Comparison of ENCODE assay signal across 15 cellular contexts in genomic region chr17:36845916-36846315, GRCh38.
A peak's percentile ranks its signal among the peaks of the same experiment; 100 is the strongest.
DNase-seq lines count a peak whose midpoint lies in the region; ATAC-seq, FAIRE-seq and TF ChIP-seq lines count a peak whose summit lies in the region.
"Had no signal": no experiment of that assay in that cellular context is flagged by ENCODE, and none has a peak within 500 bp of the region (broad histone marks: within the 10 kb centered on the region; RNA-seq: fewer than 3 reads in every experiment).

No MANE protein-coding gene starts in this region.

- no peak overlapping the region for H3K9ac ChIP-seq in BLaER1 treated with 17β-estradiol and CSF1 and Interleukin-3, amounts not matched to agents 10 nM and 100 nM
- H3K9ac ChIP-seq in IMR-90 (ENCODE audit: low read depth, low read length) = no peak overlapping the region
- peak overlapping the region; percentile 64 for H3K9ac ChIP-seq in mesendoderm (ENCODE audit: low read length)
- H3K9ac ChIP-seq in HepG2 (ENCODE audit: insufficient read depth, low read depth, low read length) = no peak overlapping the region
- H3K9ac ChIP-seq: KMS-11 had no signal

- H3K27me3 ChIP-seq in BLaER1 treated with 17β-estradiol and CSF1 and Interleukin-3, amounts not matched to agents 10 nM and 100 nM = no peaks in the 10 kb centered on the region
- H3K27me3 ChIP-seq in IMR-90 (ENCODE audit: control insufficient read depth, insufficient read depth, low read length) = peaks cover 23% of the 10 kb centered on the region
- H3K27me3 ChIP-seq in mesendoderm (ENCODE audit: insufficient read depth, low read length, poor library complexity) = no peaks in the 10 kb centered on the region
- H3K27me3 ChIP-seq in HepG2 (ENCODE audit: control insufficient read depth in 1 of 2, insufficient read depth in 2 of 2, low read length in 2 of 2) = peaks cover 2 to 17% of the 10 kb centered on the region in 2 experiments; a peak in 4 of 5 replicates

- no peaks in the 10 kb centered on the region for H4K20me1 ChIP-seq in BLaER1 treated with 17β-estradiol and CSF1 and Interleukin-3, amounts not matched to agents 10 nM and 100 nM
- H4K20me1 ChIP-seq in IMR-90 (ENCODE audit: insufficient read depth, low read length) (no peaks in the 10 kb centered on the region), HepG2 (ENCODE audit: insufficient read depth, low read length) (no peaks in the 10 kb centered on the region)

- dilution Hi-C loops in IMR-90 (cut with HindIII; ENCODE audit: low sequenced_read_pairs, unreplicated experiment) = no loop called here

- TF ChIP-seq RAD21 in IMR-90 (IDR thresholded peaks at IDR 0.05; ENCODE audit: low read length) (no peak), HepG2 (CRISPR knock-in tag; IDR thresholded peaks at IDR 0.05) (no peak)

- no peak overlapping the region for H3K4ac ChIP-seq in IMR-90 (ENCODE audit: low read depth, low read length)
- peak overlapping the region; percentile 21 for H3K4ac ChIP-seq in mesendoderm (ENCODE audit: low read depth, low read length)

- peak overlapping the region; percentile 59 for H2AFZ ChIP-seq in IMR-90 (replicated peaks; ENCODE audit: low read length, poor library complexity)
- no peak overlapping the region for H2AFZ ChIP-seq in HepG2 (ENCODE audit: low read length)

- intact Hi-C loops in IMR-90 (cut with micrococcal nuclease) (no loop called here), posterior vena cava (cut with DNase I) (no loop called here), HepG2 (cut with micrococcal nuclease; ENCODE audit: unreplicated experiment) (no loop called here)

- no peak overlapping the region for H3K56ac ChIP-seq in IMR-90 (ENCODE audit: extremely low read depth, insufficient read depth, low read length)
- peak overlapping the region; percentile 91 for H3K56ac ChIP-seq in mesendoderm (ENCODE audit: low read length)

- TF ChIP-seq EP300 in HepG2 (IDR thresholded peaks at IDR 0.05; ENCODE audit: low read depth in 2 of 2, low read length in 2 of 2) = no peak
- no peak for TF ChIP-seq EP300 in HepG2 (CRISPR knock-in tag; IDR thresholded peaks at IDR 0.05; ENCODE audit: borderline replicate concordance)

- no TSS peak for BruUV-seq in IMR-90 (replicated peaks; lab: Mats Ljungman, UMichigan)
- BruUV-seq in HepG2 (replicated peaks; lab: Mats Ljungman, UMichigan) = no TSS peak

- ATAC-seq in IMR-90 (ENCODE audit: low read depth) (no peak), HepG2 (no peak), GM18517 (IDR thresholded peaks at IDR 0.05; ENCODE audit: unreplicated experiment) (no peak)
- ATAC-seq: CD8-positive, alpha-beta T cell had no signal

- no peak overlapping the region for H2BK15ac ChIP-seq in IMR-90 (ENCODE audit: low read depth, low read length)
- no peak overlapping the region for H2BK15ac ChIP-seq in mesendoderm (replicated peaks; ENCODE audit: low read depth)

- H2BK20ac ChIP-seq in IMR-90 (ENCODE audit: low read depth, low read length) = no peak overlapping the region

- H3K9me3 ChIP-seq in BLaER1 treated with 17β-estradiol and CSF1 and Interleukin-3, amounts not matched to agents 10 nM and 100 nM (replicated peaks in 1 of 11) = no peaks in the 10 kb centered on the region
- no peaks in the 10 kb centered on the region for H3K9me3 ChIP-seq in IMR-90 (ENCODE audit: control insufficient read depth, insufficient read depth, low read length)
- no peaks in the 10 kb centered on the region for H3K9me3 ChIP-seq in HepG2 (ENCODE audit: low read length)

- H2BK120ac ChIP-seq in IMR-90 (ENCODE audit: low read depth, low read length) (no peak overlapping the region), mesendoderm (ENCODE audit: low read depth, low read length) (no peak overlapping the region)

- WGBS in IMR-90 (ENCODE audit: extremely low coverage in 2 of 2, insufficient read length in 1 of 2), 2 experiments = no CpG with 5 or more reads among the region's 5 CpGs
- no CpG with 5 or more reads among the region's 5 CpGs for WGBS in mesendoderm (ENCODE audit: extremely low coverage, insufficient coverage, low lambda C conversion rate)
- WGBS in HepG2 (ENCODE audit: low lambda C conversion rate) = 37% methylated on average over 5 of the region's 5 CpGs

- TF ChIP-seq CTCF in IMR-90 (conservative IDR thresholded peaks at IDR 0.05; ENCODE audit: low read depth, low read length) (no peak), HepG2 (CRISPR knock-in tag; IDR thresholded peaks at IDR 0.05) (no peak)

- H4K5ac ChIP-seq in IMR-90 (ENCODE audit: low read depth, low read length) = no peak overlapping the region
- H4K5ac ChIP-seq in mesendoderm (ENCODE audit: low read length) = peak overlapping the region; percentile 3

- H3K23ac ChIP-seq in IMR-90 (ENCODE audit: low read depth, low read length) = no peak overlapping the region
- peak overlapping the region; percentile 97 for H3K23ac ChIP-seq in mesendoderm (ENCODE audit: low read length)

- H3K4me3 ChIP-seq in BLaER1 treated with 17β-estradiol and CSF1 and Interleukin-3, amounts not matched to agents 10 nM and 100 nM = no peak overlapping the region
- H3K4me3 ChIP-seq in IMR-90 (ENCODE audit: insufficient read depth, low read depth, low read length) (no peak overlapping the region), mesendoderm (ENCODE audit: low read length) (no peak overlapping the region), HepG2 (replicated peaks in 1 of 3; ENCODE audit: insufficient read depth in 1 of 3, low read depth in 2 of 3, low read length in 3 of 3) (no peak overlapping the region)

- in situ Hi-C loops in IMR-90 (cut with MboI; ENCODE audit: low sequenced_read_pairs) = no loop called here
- in situ Hi-C loops in HepG2 (cut with HindIII; ENCODE audit: extremely low pct_ligation_motif_present, low pct_unique_long_range_greater_than_20kb) = no loop called here

- no peaks in the 10 kb centered on the region for H3K79me2 ChIP-seq in mesendoderm (ENCODE audit: control insufficient read depth, insufficient read depth, low read length)
- H3K79me2 ChIP-seq in HepG2 (ENCODE audit: insufficient read depth, low read length) = no peaks in the 10 kb centered on the region

- TF ChIP-seq POLR2A in IMR-90 (IDR thresholded peaks at IDR 0.05; ENCODE audit: low read depth, low read length) (no peak), HepG2 (IDR thresholded peaks at IDR 0.05; ENCODE audit: insufficient read depth in 1 of 2, low read depth in 2 of 2, low read length in 2 of 2) (no peak)

- no peak overlapping the region for H2BK5ac ChIP-seq in IMR-90 (ENCODE audit: low read depth, low read length, poor library complexity, severe bottlenecking)
- peak overlapping the region; percentile 100 for H2BK5ac ChIP-seq in mesendoderm (ENCODE audit: low read length)

- no peak overlapping the region; the same call in 1 of the 2 replicates for H4K91ac ChIP-seq in IMR-90 (ENCODE audit: insufficient read depth, low read depth, low read length)

- no peaks in the 10 kb centered on the region for H3K79me1 ChIP-seq in IMR-90 (ENCODE audit: low read depth in 1 of 2, low read length in 2 of 2)
- H3K79me1 ChIP-seq in mesendoderm (ENCODE audit: low read length) = no peaks in the 10 kb centered on the region

- no peaks in the 10 kb centered on the region for H3K36me3 ChIP-seq in BLaER1 treated with 17β-estradiol and CSF1 and Interleukin-3, amounts not matched to agents 10 nM and 100 nM
- no peaks in the 10 kb centered on the region for H3K36me3 ChIP-seq in IMR-90 (ENCODE audit: control insufficient read depth, insufficient read depth, low read length)
- H3K36me3 ChIP-seq in mesendoderm (ENCODE audit: control insufficient read depth, insufficient read depth, low read length) = no peaks in the 10 kb centered on the region
- H3K36me3 ChIP-seq in HepG2 (replicated peaks in 1 of 2; ENCODE audit: control insufficient read depth in 1 of 2, insufficient read depth in 2 of 2, low read length in 2 of 2) = no peaks in the 10 kb centered on the region

- H3K27ac ChIP-seq in BLaER1 treated with 17β-estradiol and CSF1 and Interleukin-3, amounts not matched to agents 10 nM and 100 nM = no peak overlapping the region
- no peak overlapping the region for H3K27ac ChIP-seq in IMR-90 (ENCODE audit: insufficient read depth, low read length)
- peak overlapping the region; percentile 8 for H3K27ac ChIP-seq in mesendoderm (ENCODE audit: low read depth, low read length)
- H3K27ac ChIP-seq in HepG2 (ENCODE audit: extremely low read length, insufficient read depth, low read length) = no peak overlapping the region
- H3K27ac ChIP-seq: KMS-11 had no signal

- H3K4me2 ChIP-seq in BLaER1 treated with 17β-estradiol and CSF1 and Interleukin-3, amounts not matched to agents 10 nM and 100 nM = peak overlapping the region in 8 of 11 experiments; percentile 5 to 34 (median 20); a peak in 5 of 22 replicates
- no peak overlapping the region for H3K4me2 ChIP-seq in IMR-90 (ENCODE audit: low read depth, low read length)
- H3K4me2 ChIP-seq in mesendoderm (ENCODE audit: low read length) = no peak overlapping the region
- H3K4me2 ChIP-seq in HepG2 (ENCODE audit: low read depth, low read length) = no peak overlapping the region
- H3K4me2 ChIP-seq: KMS-11 had no signal

- H2AK5ac ChIP-seq in IMR-90 (ENCODE audit: low read depth, low read length) = no peak overlapping the region
- H2AK5ac ChIP-seq in mesendoderm (ENCODE audit: low read length) = peak overlapping the region; percentile 100

- no peak overlapping the region for H3K18ac ChIP-seq in IMR-90 (ENCODE audit: low read depth, low read length)
- H3K18ac ChIP-seq in mesendoderm (ENCODE audit: low read length) = peak overlapping the region; percentile 35

- H3K9me1 ChIP-seq in IMR-90 (ENCODE audit: insufficient read depth, low read length) = peaks cover 5% of the 10 kb centered on the region

- H3K14ac ChIP-seq in IMR-90 (replicated peaks; ENCODE audit: low read depth, low read length) = no peak overlapping the region

- POLR2A ChIA-PET in IMR-90 (lab: Charles Lee; ENCODE audit: unreplicated experiment) = no interaction called here
- POLR2A ChIA-PET in HepG2 (lab: Yijun Ruan, JAX) = no interaction called here

- H3K4me1 ChIP-seq in BLaER1 treated with 17β-estradiol and CSF1 and Interleukin-3, amounts not matched to agents 10 nM and 100 nM = peaks cover 34 to 57% (median 45%) of the 10 kb centered on the region in 10 experiments
- H3K4me1 ChIP-seq in IMR-90 (ENCODE audit: control insufficient read depth, insufficient read depth, low read length) = peaks cover 11% of the 10 kb centered on the region
- peaks cover 34% of the 10 kb centered on the region for H3K4me1 ChIP-seq in mesendoderm (ENCODE audit: control insufficient read depth, low read depth, low read length)
- H3K4me1 ChIP-seq in HepG2 (ENCODE audit: insufficient read depth, low read length) = 0 out of 2 replicates have a peak, but pooled peaks cover 7% of the 10 kb centered on the region

- H2AK9ac ChIP-seq in IMR-90 (replicated peaks; ENCODE audit: low read depth, low read length, poor library complexity) = no peak overlapping the region

- H4K8ac ChIP-seq in IMR-90 (ENCODE audit: low read depth in 2 of 2, low read length in 2 of 2) (no peak overlapping the region), mesendoderm (ENCODE audit: low read depth, low read length) (no peak overlapping the region)

- CTCF ChIA-PET in IMR-90 (lab: Yijun Ruan, JAX) (no interaction called here), HepG2 (lab: Yijun Ruan, JAX; ENCODE audit: low intra/inter-chr PET ratio, low total read pairs) (no interaction called here)

- no peak for DNase-seq in IMR-90
- DNase-seq in mesendoderm = no peak
- DNase-seq in posterior vena cava (ENCODE audit: low spot score) = peak; percentile 54
- no peak for DNase-seq in HepG2 (ENCODE audit: low spot score)
- no peak for DNase-seq in ureter (ENCODE audit: low spot score)
- DNase-seq: ACHN; Calu3; CD8-positive, alpha-beta T cell; DMS79 treated with DMSO at 0.1 percent for 48 hours; GF-D8; HCEC 1CT had no signal

- no peak for FAIRE-seq in HepG2 (lab: Jason Lieb, UNC)
- FAIRE-seq: A204.1 had no signal

Comparison
In these comparisons a context has a peak if more than half of its experiments do, and no peak if none do; other contexts are left out.
1. H3K4me2 ChIP-seq: peak in BLaER1 treated with 17β-estradiol and CSF1 and Interleukin-3, amounts not matched to agents 10 nM and 100 nM (8 of 11); none in IMR-90 (single experiment), mesendoderm (single experiment) and HepG2 (single experiment).